9 cellular contexts compared by ENCODE assay signal in genomic region chr3:58350627-58351013, GRCh38. TPM values are rescaled to one million over a fixed set of nuclear protein-coding genes. Genes with fewer than 3 reads are reported as not detected.
DNase-seq lines count a peak whose midpoint lies in the region; ATAC-seq, FAIRE-seq and TF ChIP-seq lines count a peak whose summit lies in the region.
"Had no signal": no experiment of that assay in that cellular context is flagged by ENCODE, and none has a peak within 500 bp of the region (broad histone marks: within the 10 kb centered on the region; RNA-seq: fewer than 3 reads in every experiment).

No MANE protein-coding gene starts in this region.

- POLR2A ChIA-PET in activated B cell treated with CpG ODN at 0.5 μM for 24 hours (lab: Charles Lee), result interaction anchor here (0.8 to 11.3 kb wide), 13 partner anchors 9 to 83 kb away, joined by 3 to 565 read pairs (median 5); partner anchors contain the start of genes HTD2, PDHB, PXK and RPP14

- no peak for ATAC-seq in activated B cell treated with CpG ODN at 0.5 μM for 24 hours (ENCODE audit: low read depth)
- ATAC-seq in mucosa of descending colon, result peak; percentile 30
- no peak for ATAC-seq in aorta (ENCODE audit: low FRiP score)
- ATAC-seq in effector memory CD8-positive, alpha-beta T cell (replicated peaks), result no peak

- H3K27me3 Mint-ChIP-seq in activated B cell treated with CpG ODN at 0.5 μM for 24 hours, result no peaks in the 10 kb centered on the region
- no peaks in the 10 kb centered on the region for H3K27me3 Mint-ChIP-seq in effector memory CD8-positive, alpha-beta T cell

- no peaks in the 10 kb centered on the region for H3K9me3 Mint-ChIP-seq in activated B cell treated with CpG ODN at 0.5 μM for 24 hours
- no peaks in the 10 kb centered on the region for H3K9me3 Mint-ChIP-seq in effector memory CD8-positive, alpha-beta T cell

- intact Hi-C loops in activated B cell treated with CpG ODN at 0.5 μM for 24 hours (cut with micrococcal nuclease) (loop anchor here (1.0 to 2.0 kb wide), 2 partner anchors 17 to 118 kb away; no protein-coding TSS in a partner anchor), mucosa of descending colon (cut with DNase I, micrococcal nuclease) (no loop called here), aorta (cut with DNase I) (no loop called here)

- H3K4me3 Mint-ChIP-seq in activated B cell treated with CpG ODN at 0.5 μM for 24 hours, result peak overlapping the region; percentile 71
- H3K4me3 Mint-ChIP-seq in effector memory CD8-positive, alpha-beta T cell, result peak overlapping the region in 1 of 2 donors; percentile 51

- TF ChIP-seq CTCF in activated B cell treated with CpG ODN at 0.5 μM for 24 hours (IDR thresholded peaks at IDR 0.05) (no peak), mucosa of descending colon (IDR thresholded peaks at IDR 0.05) (no peak)

- FAIRE-seq in HTR-8/SVneo (lab: Jason Lieb, UNC), result peak; percentile 48

- no peaks in the 10 kb centered on the region for H3K36me3 ChIP-seq in mucosa of descending colon (ENCODE audit: low read depth)
- no peaks in the 10 kb centered on the region for H3K36me3 ChIP-seq in aorta (ENCODE audit: control insufficient read depth in 1 of 2, insufficient read depth in 2 of 2, low read length in 1 of 2)

- H3K4me1 ChIP-seq in mucosa of descending colon (ENCODE audit: low read depth) (no peaks in the 10 kb centered on the region), aorta (ENCODE audit: control insufficient read depth in 1 of 2, insufficient read depth in 2 of 2, low read length in 2 of 2) (no peaks in the 10 kb centered on the region)

- CTCF ChIA-PET in activated B cell treated with CpG ODN at 0.5 μM for 24 hours (lab: Charles Lee), result interaction anchor here (0.6 to 6.9 kb wide), 7 partner anchors 8 to 171 kb away, joined by 3 to 125 read pairs (median 5); partner anchors contain the start of genes HTD2, KCTD6 and PXK

- no peak overlapping the region for H3K27ac ChIP-seq in aorta (ENCODE audit: low read depth in 1 of 2, low read length in 2 of 2)

- peak overlapping the region; percentile 100 for H3K27ac Mint-ChIP-seq in activated B cell treated with CpG ODN at 0.5 μM for 24 hours
- peak overlapping the region in 1 of 2 donors; percentile 67 for H3K27ac Mint-ChIP-seq in effector memory CD8-positive, alpha-beta T cell

- H3K9me3 ChIP-seq in mucosa of descending colon (no peaks in the 10 kb centered on the region), aorta (ENCODE audit: control insufficient read depth, low read length) (no peaks in the 10 kb centered on the region)

- H3K36me3 Mint-ChIP-seq in activated B cell treated with CpG ODN at 0.5 μM for 24 hours (ENCODE audit: low read depth), result peaks cover 12% of the 10 kb centered on the region
- peaks cover 9% of the 10 kb centered on the region for H3K36me3 Mint-ChIP-seq in effector memory CD8-positive, alpha-beta T cell (ENCODE audit: insufficient read depth)

- DNase-seq in GM03348 (ENCODE audit: low spot score) (peak; percentile 20), HTR-8/SVneo (ENCODE audit: insufficient read length, low spot score) (no peak), activated B cell treated with CpG ODN at 0.5 μM for 24 hours (no peak), mucosa of descending colon (no peak), COLO668 (lab: John Stamatoyannopoulos, UW; ENCODE audit: unreplicated experiment) (no peak), aorta (no peak), NCI-H2029 treated with DMSO at 0.1 percent for 48 hours (lab: John Stamatoyannopoulos, UW) (no peak)
- DNase-seq in effector memory CD8-positive, alpha-beta T cell, result no peak
- DNase-seq: NCI-H1694 had no signal

- 97% methylated on average over 2 of the region's 2 CpGs for WGBS in aorta, 2 donors

- peaks cover 98% of the 10 kb centered on the region for H3K4me1 Mint-ChIP-seq in activated B cell treated with CpG ODN at 0.5 μM for 24 hours
- H3K4me1 Mint-ChIP-seq in effector memory CD8-positive, alpha-beta T cell (ENCODE audit: low read depth in 2 of 2), result peaks cover 34 to 55% of the 10 kb centered on the region in 2 donors

- H3K4me3 ChIP-seq in mucosa of descending colon, result no peak overlapping the region
- H3K4me3 ChIP-seq in aorta (ENCODE audit: low read length in 2 of 2), result no peak overlapping the region

- H3K27me3 ChIP-seq in aorta (ENCODE audit: control insufficient read depth in 1 of 2, insufficient read depth in 2 of 2, low read length in 1 of 2), result no peaks in the 10 kb centered on the region

RNA-seq across cellular contexts. Expression of gene PXK, which starts 17.9 kb away (rescaled TPM):
- total RNA-seq in activated B cell treated with CpG ODN at 0.5 μM for 24 hours, result 70.3 and 81.3 TPM in 2 replicates
- 10 to 100 TPM; 14.5 to 33.4 (median 19.5) TPM for total RNA-seq in mucosa of descending colon
- total RNA-seq in aorta, result 10 to 100 TPM; 19.8 to 32.6 TPM
- polyA plus RNA-seq in aorta, result 10 to 100 TPM in 1 of 2 donors, 1 to 10 TPM in 1; 6.8 to 13.0 TPM

RNA-seq across cellular contexts. Expression of gene HTD2, which starts 44.3 kb away (rescaled TPM):
- 11.4 TPM in 2 replicates for total RNA-seq in activated B cell treated with CpG ODN at 0.5 μM for 24 hours
- total RNA-seq in mucosa of descending colon, result 10 to 100 TPM in 2 of 3 donors, 1 to 10 TPM in 1; 9.7 to 13.7 (median 10.9) TPM
- 1 to 10 TPM; 6.5 to 7.8 TPM for total RNA-seq in aorta
- 10 to 100 TPM in 1 of 2 donors, 1 to 10 TPM in 1; 7.7 to 10.8 TPM for polyA plus RNA-seq in aorta

RNA-seq across cellular contexts. Expression of gene RPP14, which starts 44.6 kb away (rescaled TPM):
- total RNA-seq in activated B cell treated with CpG ODN at 0.5 μM for 24 hours (17.5 and 17.7 TPM in 2 replicates), mucosa of descending colon (10 to 100 TPM; 18.9 to 24.7 (median 22.3) TPM), aorta (10 to 100 TPM; 13.0 to 13.8 TPM)
- 1 to 10 TPM; 5.8 to 7.9 TPM for polyA plus RNA-seq in aorta
